In genomic region chr20:47220161-47220582, GRCh38 we compare ENCODE assay signal across 8 cellular contexts.
DNase-seq lines count a peak whose midpoint lies in the region; ATAC-seq and TF ChIP-seq lines count a peak whose summit lies in the region.

No MANE protein-coding gene starts in this region.

- TF ChIP-seq CTCF in LNCaP clone FGC (IDR thresholded peaks at IDR 0.05; ENCODE audit: control insufficient read depth, extremely low read depth, insufficient read depth): peak; percentile 46
- peak; percentile 79 for TF ChIP-seq CTCF in epithelial cell of proximal tubule (conservative IDR thresholded peaks at IDR 0.05; ENCODE audit: low read depth, low read length)

- H3K4me3 ChIP-seq in LNCaP clone FGC (ENCODE audit: low read depth, low read length): no peak overlapping the region
- no peak overlapping the region for H3K4me3 ChIP-seq in epithelial cell of proximal tubule (ENCODE audit: low read depth, low read length)

- DNase-seq in GM04504 (ENCODE audit: low read depth): peak; percentile 3
- DNase-seq in LNCaP clone FGC (ENCODE audit: low read depth): no peak
- DNase-seq in activated CD4-positive, alpha-beta T cell treated with anti-CD3 and anti-CD28 coated beads, Interleukin-2, amount 50 U/mL, for 48 hours: peak; percentile 65 to 71
- DNase-seq in epithelial cell of proximal tubule (ENCODE audit: low read depth): no peak
- peak; percentile 28 to 49 for DNase-seq in stimulated activated CD4-positive, alpha-beta T cell treated with anti-CD3 and anti-CD28 coated beads, Interleukin-12 subunit alpha, Interleukin-12 subunit beta, amount 100 ng/mL, for 24 hours (ENCODE audit: low read depth in 2 of 2)
- no peak for DNase-seq in retina
- no peak for DNase-seq in inferior parietal cortex (ENCODE audit: extremely low spot score)

- ATAC-seq in GM21526 (IDR thresholded peaks at IDR 0.05; ENCODE audit: low FRiP score, unreplicated experiment): no peak

Comparison
In these comparisons a context has a peak if more than half of its experiments do, and no peak if none do; other contexts are left out.
1. DNase-seq: peak in GM04504 (single experiment), activated CD4-positive, alpha-beta T cell treated with anti-CD3 and anti-CD28 coated beads, Interleukin-2, amount 50 U/mL, for 48 hours (2 of 2) and stimulated activated CD4-positive, alpha-beta T cell treated with anti-CD3 and anti-CD28 coated beads, Interleukin-12 subunit alpha, Interleukin-12 subunit beta, amount 100 ng/mL, for 24 hours (2 of 2); none in LNCaP clone FGC (single experiment), epithelial cell of proximal tubule (single experiment), retina (single experiment) and inferior parietal cortex (single experiment).